In the genomic region with DNA sequence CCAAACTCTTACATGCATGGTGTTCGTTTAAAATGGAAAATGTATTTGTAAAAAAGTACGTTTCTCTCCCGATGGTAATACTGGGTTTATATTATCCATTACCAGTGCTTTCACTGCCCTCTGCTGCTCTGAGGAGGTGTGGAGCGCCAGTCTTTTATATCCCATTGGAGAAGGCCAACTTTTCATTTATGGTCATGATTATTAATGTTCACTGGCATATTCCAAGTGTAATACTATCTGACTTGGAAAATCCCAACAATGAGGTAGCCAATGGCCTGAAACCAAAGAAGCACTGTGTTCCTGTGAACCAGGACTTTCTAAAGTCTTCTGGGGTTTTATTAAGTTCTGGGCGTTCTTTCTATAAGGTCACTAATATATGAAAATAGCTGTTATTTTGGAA, we compare ENCODE assay signal across 9 cellular contexts.
DNase-seq lines count a peak whose midpoint lies in the region; ATAC-seq, FAIRE-seq and TF ChIP-seq lines count a peak whose summit lies in the region.
"Had no signal": no experiment of that assay in that cellular context is flagged by ENCODE, and none has a peak within 500 bp of the region (broad histone marks: within the 10 kb centered on the region; RNA-seq: fewer than 3 reads in every experiment).

No MANE protein-coding gene starts in this region.

- H3K27ac Mint-ChIP-seq in brain: peak overlapping the region in 2 of 5 experiments; percentile 14 to 90
- H3K27ac Mint-ChIP-seq in activated naive CD4-positive, alpha-beta T cell treated with anti-CD3 and anti-CD28 coated beads, Interleukin-2, amount 50 U/mL, for 72 hours: no peak overlapping the region

- TF ChIP-seq CTCF in GM12873 (IDR thresholded peaks at IDR 0.05; ENCODE audit: insufficient read depth, low read depth, low read length, missing control alignments) (peak; percentile 35), brain (conservative IDR thresholded peaks at IDR 0.05) (peak; percentile 76 to 78)

- H3K4me1 Mint-ChIP-seq in brain: peaks cover 36% of the 10 kb centered on the region

- peak overlapping the region in 1 of 5 experiments; percentile 20 for H3K4me3 Mint-ChIP-seq in brain

- H3K27me3 Mint-ChIP-seq in brain: no peaks in the 10 kb centered on the region

- no peaks in the 10 kb centered on the region for H3K36me3 Mint-ChIP-seq in brain
- H3K36me3 Mint-ChIP-seq in activated naive CD4-positive, alpha-beta T cell treated with anti-CD3 and anti-CD28 coated beads, Interleukin-2, amount 50 U/mL, for 72 hours: no peaks in the 10 kb centered on the region

- DNase-seq in NCI-H2029 treated with DMSO at 0.1 percent for 48 hours (lab: John Stamatoyannopoulos, UW) (peak; percentile 4), kidney tubule cell (ENCODE audit: low spot score) (peak; percentile 65), urothelium cell line (ENCODE audit: low spot score) (peak; percentile 43), NCI-H2196 (lab: John Stamatoyannopoulos, UW; ENCODE audit: unreplicated experiment) (no peak)
- no peak for DNase-seq in activated naive CD4-positive, alpha-beta T cell treated with anti-CD3 and anti-CD28 coated beads, Interleukin-2, amount 50 U/mL, for 72 hours (ENCODE audit: low spot score in 2 of 2)

- no peak for ATAC-seq in HG03196 (IDR thresholded peaks at IDR 0.05; ENCODE audit: unreplicated experiment)
- no peak for ATAC-seq in activated naive CD4-positive, alpha-beta T cell treated with anti-CD3 and anti-CD28 coated beads, Interleukin-2, amount 50 U/mL, for 72 hours

- H3K9me3 Mint-ChIP-seq in brain: no peaks in the 10 kb centered on the region
- no peaks in the 10 kb centered on the region for H3K9me3 Mint-ChIP-seq in activated naive CD4-positive, alpha-beta T cell treated with anti-CD3 and anti-CD28 coated beads, Interleukin-2, amount 50 U/mL, for 72 hours

- FAIRE-seq in urothelium cell line (lab: Jason Lieb, UNC): no peak
- FAIRE-seq: TTC549 had no signal

Comparison
In these comparisons a context has a peak if more than half of its experiments do, and no peak if none do; other contexts are left out.
1. DNase-seq: peak in NCI-H2029 treated with DMSO at 0.1 percent for 48 hours (single experiment), kidney tubule cell (single experiment) and urothelium cell line (single experiment); none in activated naive CD4-positive, alpha-beta T cell treated with anti-CD3 and anti-CD28 coated beads, Interleukin-2, amount 50 U/mL, for 72 hours (0 of 2) and NCI-H2196 (single experiment).